8 cellular contexts compared by ENCODE assay signal in genomic region chr19:7488736-7489353, GRCh38.
A peak's percentile ranks its signal among the peaks of the same experiment; 100 is the strongest.
DNase-seq lines count a peak whose midpoint lies in the region; ATAC-seq lines count a peak whose summit lies in the region.

Gene PEX11G, minus strand, starts transcription at chr19:7489035. Its CDS starts 25 bp downstream, at chr19:7489010.

- H3K9me3 Mint-ChIP-seq in memory B cell: no peaks in the 10 kb centered on the region

- peak within 1 kb of the TSS; percentile 78 for H3K4me3 ChIP-seq in effector memory CD4-positive, alpha-beta T cell (ENCODE audit: insufficient read depth, low read depth, low read length, poor library complexity, severe bottlenecking)

- peaks cover 2% of the 10 kb centered on the region for H3K27me3 Mint-ChIP-seq in memory B cell

- no peaks in the 10 kb centered on the region for H3K4me1 ChIP-seq in effector memory CD4-positive, alpha-beta T cell (ENCODE audit: control insufficient read depth, insufficient read depth, low read length, poor library complexity, severe bottlenecking)

- H3K4me1 Mint-ChIP-seq in memory B cell: no peaks in the 10 kb centered on the region

- peak within 1 kb of the TSS; percentile 82 for H3K4me3 Mint-ChIP-seq in memory B cell

- H3K36me3 Mint-ChIP-seq in memory B cell: no peaks in the 10 kb centered on the region

- ATAC-seq in HG03108 (IDR thresholded peaks at IDR 0.05; ENCODE audit: unreplicated experiment) (peak; percentile 77), memory B cell (ENCODE audit: low read depth) (peak; percentile 97)

- H3K36me3 ChIP-seq in effector memory CD4-positive, alpha-beta T cell (ENCODE audit: control insufficient read depth, insufficient read depth, low read length): no peaks in the 10 kb centered on the region

- DNase-seq in GM04504 (ENCODE audit: low read depth) (peak; percentile 64), NCI-H69 (lab: John Stamatoyannopoulos, UW) (peak; percentile 96), memory B cell (ENCODE audit: low spot score in 2 of 2) (peak; percentile 87 to 96), NCI-H82 (lab: John Stamatoyannopoulos, UW) (no peak)
- peak; percentile 73 to 85 for DNase-seq in activated CD8-positive, alpha-beta memory T cell treated with anti-CD3 and anti-CD28 coated beads for 4 hours (ENCODE audit: low read depth in 2 of 2)
- DNase-seq in effector memory CD4-positive, alpha-beta T cell: peak; percentile 78 to 86 (median 82)
- DNase-seq in stimulated activated CD4-positive, alpha-beta T cell treated with anti-CD3 and anti-CD28 coated beads, TNF-alpha, amount 100 ng/mL, for 48 hours (ENCODE audit: low read depth in 3 of 3): peak; percentile 80 to 90 (median 86)

- peak within 1 kb of the TSS; percentile 85 for H3K27ac Mint-ChIP-seq in memory B cell

- H3K27ac ChIP-seq in effector memory CD4-positive, alpha-beta T cell (ENCODE audit: insufficient read depth, low read length, poor library complexity, severe bottlenecking): peak within 1 kb of the TSS; percentile 68

- H3K9me3 ChIP-seq in effector memory CD4-positive, alpha-beta T cell (ENCODE audit: control insufficient read depth, low read length): no peaks in the 10 kb centered on the region

- H3K27me3 ChIP-seq in effector memory CD4-positive, alpha-beta T cell (replicated peaks; ENCODE audit: control insufficient read depth, insufficient read depth, low read length, poor library complexity, severe bottlenecking): no peaks in the 10 kb centered on the region
